ENCODE assay signal across 29 cellular contexts in the genomic region with DNA sequence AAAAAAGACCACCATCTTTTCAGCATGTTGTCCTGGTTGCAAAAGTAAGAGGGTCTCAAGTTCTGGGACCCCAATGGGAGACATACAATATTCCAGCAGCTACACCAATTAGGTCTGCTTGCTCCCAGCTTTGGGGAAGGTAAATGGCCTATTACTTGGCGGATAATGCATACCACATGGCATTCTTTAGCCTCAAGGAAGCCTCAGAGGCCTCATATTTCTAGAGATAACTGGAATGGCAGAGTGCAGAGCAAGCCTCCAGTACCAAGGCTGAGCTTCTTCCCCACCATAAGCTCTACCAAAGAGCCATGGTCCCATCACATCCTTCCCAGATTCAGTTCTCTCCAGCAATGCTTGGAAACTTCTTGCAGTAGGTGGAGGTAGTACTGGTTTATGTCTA.
"Had no signal": no experiment of that assay in that cellular context is flagged by ENCODE, and none has a peak within 500 bp of the region (broad histone marks: within the 10 kb centered on the region; RNA-seq: fewer than 3 reads in every experiment).

No MANE protein-coding gene starts in this region.

- H3K4me1 ChIP-seq: adrenal gland, ascending aorta, breast epithelium, colonic mucosa had no signal

- H3K27ac ChIP-seq: adrenal gland, ascending aorta, breast epithelium, cardiac muscle cell, colonic mucosa had no signal

- FAIRE-seq: frontal cortex had no signal

- H3K9me3 ChIP-seq: adrenal gland, ascending aorta, breast epithelium, colonic mucosa had no signal

- H3K36me3 ChIP-seq: adrenal gland, ascending aorta, breast epithelium, cardiac muscle cell, colonic mucosa, WERI-Rb-1 had no signal

- H3K4me3 ChIP-seq: adrenal gland, ascending aorta, breast epithelium, cardiac muscle cell, colonic mucosa, dorsolateral prefrontal cortex had no signal

- ATAC-seq: activated CD4-positive, CD25-positive, alpha-beta regulatory T cell treated with anti-CD3 and anti-CD28 coated beads, Interleukin-2, amount 50 U/mL, for 24 hours; activated CD8-positive, alpha-beta T cell treated with anti-CD3 and anti-CD28 coated beads for 36 hours; activated naive CD8-positive, alpha-beta T cell treated with anti-CD3 and anti-CD28 coated beads, Interleukin-2, amount 50 U/mL, for 24 hours; activated T-cell treated with anti-CD3 and anti-CD28 coated beads, Interleukin-2, amount 50 U/mL, for 4 hours; activated T-helper 17 cell treated with anti-CD3 and anti-CD28 coated beads, Interleukin-2, amount 50 U/mL, for 72 hours; esophagus mucosa; T-helper 17 cell had no signal

- H3K27me3 ChIP-seq: adrenal gland, ascending aorta, breast epithelium, cardiac muscle cell, colonic mucosa, dorsolateral prefrontal cortex had no signal

- DNase-seq: activated B cell treated with CpG ODN at 0.5 μM for 24 hours; activated CD4-positive, alpha-beta T cell treated with anti-CD3 and anti-CD28 coated beads for 48 hours; activated CD4-positive, alpha-beta T cell treated with anti-CD3 and anti-CD28 coated beads, Interleukin-2, amount 50 U/mL, for 1 hour; activated CD4-positive, alpha-beta T cell treated with anti-CD3 and anti-CD28 coated beads, Interleukin-2, amount 50 U/mL, for 48 hours; activated CD8-positive, alpha-beta T cell treated with anti-CD3 and anti-CD28 coated beads for 36 hours; activated effector memory CD4-positive, alpha-beta T cell treated with Interleukin-2 at 50 U/mL for 16 hours; activated gamma-delta T cell treated with Interleukin-2 at 50 U/mL for 16 hours; activated naive CD4-positive, alpha-beta T cell treated with anti-CD3 and anti-CD28 coated beads for 36 hours; activated naive CD8-positive, alpha-beta T cell treated with anti-CD3 and anti-CD28 coated beads for 36 hours; activated naive CD8-positive, alpha-beta T cell treated with anti-CD3 and anti-CD28 coated beads, Interleukin-2, amount 50 U/mL, for 24 hours; activated T-cell treated with anti-CD3 and anti-CD28 coated beads, Interleukin-2, amount 50 U/mL, for 4 hours; amygdala; central memory CD4-positive, alpha-beta T cell; cerebellar nuclear complex; colonic mucosa; effector memory CD4-positive, alpha-beta T cell; foreskin fibroblast; T-helper 17 cell; T1000 had no signal
